ENCODE assay signal across 19 cellular contexts in the genomic region with DNA sequence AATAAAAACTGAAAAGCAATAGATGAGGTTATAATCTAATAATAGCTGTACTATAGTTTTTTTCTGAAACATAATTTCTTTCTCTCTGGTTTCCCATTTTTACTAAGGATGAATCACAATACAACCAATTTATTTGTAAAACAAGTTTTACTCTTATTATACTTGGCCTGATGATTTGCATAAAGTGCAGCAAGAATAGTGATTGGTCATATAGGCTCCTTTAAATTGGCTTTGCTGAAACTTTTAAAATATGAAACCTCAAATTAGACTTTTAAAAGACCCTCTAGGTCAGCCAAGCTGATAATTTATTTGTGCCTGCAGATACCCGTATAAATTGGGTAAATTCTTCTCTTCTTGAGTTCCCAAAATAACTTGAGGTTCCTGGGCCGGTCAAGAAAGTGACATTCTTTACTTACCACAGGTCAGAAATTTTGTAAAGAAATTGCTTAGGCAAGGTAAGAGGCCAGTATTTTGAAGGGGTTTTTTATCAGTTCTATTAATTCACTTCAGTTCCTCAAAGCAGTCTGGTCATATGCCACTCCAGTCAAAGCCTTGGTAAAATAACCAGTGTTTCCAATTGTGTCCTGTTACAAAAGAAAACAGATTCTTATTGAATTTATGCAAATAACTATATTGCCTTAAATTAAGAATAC.
"Had no signal": no experiment of that assay in that cellular context is flagged by ENCODE, and none has a peak within 500 bp of the region (broad histone marks: within the 10 kb centered on the region; RNA-seq: fewer than 3 reads in every experiment).

No MANE protein-coding gene starts in this region.

- H3K27me3 ChIP-seq: adrenal gland had no signal

- H3K27ac Mint-ChIP-seq: activated CD8-positive, alpha-beta T cell treated with anti-CD3 and anti-CD28 coated beads for 36 hours; activated naive CD4-positive, alpha-beta T cell treated with anti-CD3 and anti-CD28 coated beads for 36 hours; activated naive CD4-positive, alpha-beta T cell treated with anti-CD3 and anti-CD28 coated beads, Interleukin-2, amount 50 U/mL, for 72 hours; brain had no signal

- H3K4me1 Mint-ChIP-seq: brain had no signal

- H3K4me3 Mint-ChIP-seq: activated CD8-positive, alpha-beta T cell treated with anti-CD3 and anti-CD28 coated beads for 36 hours; activated naive CD4-positive, alpha-beta T cell treated with anti-CD3 and anti-CD28 coated beads for 36 hours; brain had no signal

- ATAC-seq: activated CD8-positive, alpha-beta T cell treated with anti-CD3 and anti-CD28 coated beads for 36 hours; activated naive CD4-positive, alpha-beta T cell treated with anti-CD3 and anti-CD28 coated beads, Interleukin-2, amount 50 U/mL, for 72 hours had no signal

- DNase-seq: activated CD4-positive, alpha-beta T cell treated with anti-CD3 and anti-CD28 coated beads for 48 hours; activated CD4-positive, CD25-positive, alpha-beta regulatory T cell treated with anti-CD3 and anti-CD28 coated beads, Interleukin-2, amount 50 U/mL, for 72 hours; activated CD8-positive, alpha-beta T cell treated with anti-CD3 and anti-CD28 coated beads for 36 hours; activated gamma-delta T cell treated with Interleukin-2 at 50 U/mL for 16 hours; activated naive CD4-positive, alpha-beta T cell treated with anti-CD3 and anti-CD28 coated beads for 36 hours; activated T-cell treated with anti-CD3 and anti-CD28 coated beads, Interleukin-2, amount 50 U/mL, for 1 hour; adrenal gland; caudate nucleus; cerebellar nuclear complex; NCI-H1105; NCI-H1417 treated with DMSO at 0.1 percent for 48 hours; NCI-H187 treated with DMSO at 0.1 percent for 48 hours; NCI-H2081; NCI-H510A; NCI-H526; NCI-H748 treated with DMSO at 0.1 percent for 48 hours; Right ventricle myocardium superior had no signal

- H3K36me3 Mint-ChIP-seq: brain had no signal

- H3K27ac ChIP-seq: adrenal gland had no signal

- H3K9me3 ChIP-seq: adrenal gland had no signal

- H3K27me3 Mint-ChIP-seq: activated CD8-positive, alpha-beta T cell treated with anti-CD3 and anti-CD28 coated beads for 36 hours; brain had no signal

- H3K4me3 ChIP-seq: adrenal gland had no signal

- H3K36me3 ChIP-seq: adrenal gland had no signal

- H3K4me1 ChIP-seq: adrenal gland had no signal
